In genomic region chr16:57526498-57526897, GRCh38 we compare ENCODE assay signal across 17 cellular contexts. TPM values are rescaled to one million over a fixed set of nuclear protein-coding genes. Genes with fewer than 3 reads are reported as not detected.
"Had no signal": no experiment of that assay in that cellular context is flagged by ENCODE, and none has a peak within 500 bp of the region (broad histone marks: within the 10 kb centered on the region; RNA-seq: fewer than 3 reads in every experiment).

No MANE protein-coding gene starts in this region.

- H3K27ac ChIP-seq: brain microvascular endothelial cell, colonic mucosa, prostate gland, right atrium auricular region, suprapubic skin had no signal

- H3K4me1 ChIP-seq: prostate gland had no signal

- DNase-seq: activated CD4-positive, alpha-beta T cell treated with anti-CD3 and anti-CD28 coated beads for 48 hours; activated CD8-positive, alpha-beta T cell treated with anti-CD3 and anti-CD28 coated beads for 36 hours; activated naive CD4-positive, alpha-beta T cell treated with Interleukin-2 at 50 U/mL for 16 hours; activated T-cell treated with anti-CD3 and anti-CD28 coated beads, Interleukin-2, amount 50 U/mL, for 1 hour; brain microvascular endothelial cell; central memory CD4-positive, alpha-beta T cell; colonic mucosa; left ventricle myocardium superior; stimulated activated CD4-positive, alpha-beta T cell treated with anti-CD3 and anti-CD28 coated beads, Interleukin-15, amount 100 ng/mL, for 24 hours; stimulated activated CD4-positive, alpha-beta T cell treated with anti-CD3 and anti-CD28 coated beads, Interleukin-2, amount 100 ng/mL, for 48 hours; stimulated activated naive CD8-positive, alpha-beta T cell treated with anti-CD3 and anti-CD28 coated beads, Interleukin-15, amount 100 ng/mL, for 72 hours had no signal

- H3K27me3 ChIP-seq: brain microvascular endothelial cell, colonic mucosa, right atrium auricular region, suprapubic skin had no signal

- H3K4me3 ChIP-seq: colonic mucosa, prostate gland, right atrium auricular region, suprapubic skin had no signal

- H3K9me3 ChIP-seq: colonic mucosa, prostate gland, right atrium auricular region, suprapubic skin had no signal

- H3K36me3 ChIP-seq: brain microvascular endothelial cell, colonic mucosa, prostate gland, right atrium auricular region had no signal

RNA-seq across cellular contexts. Expression of gene ADGRG5, which starts 15.9 kb away (rescaled TPM):
- total RNA-seq: left ventricle myocardium superior, myocyte, osteoblast, skeletal muscle tissue had no signal
